33 cellular contexts compared by ENCODE assay signal in genomic region chr13:51168623-51169022, GRCh38. TPM values are rescaled to one million over a fixed set of nuclear protein-coding genes. Genes with fewer than 3 reads are reported as not detected.
"Had no signal": no experiment of that assay in that cellular context is flagged by ENCODE, and none has a peak within 500 bp of the region (broad histone marks: within the 10 kb centered on the region; RNA-seq: fewer than 3 reads in every experiment).

No MANE protein-coding gene starts in this region.

- H3K27me3 ChIP-seq: ascending aorta, body of pancreas, Peyer's patch, SJCRH30 had no signal

- H3K4me1 ChIP-seq: ascending aorta, body of pancreas, Peyer's patch, SJCRH30 had no signal

- H3K4me3 Mint-ChIP-seq: activated B cell treated with CpG ODN at 0.5 μM for 24 hours; activated CD4-positive, alpha-beta T cell treated with anti-CD3 and anti-CD28 coated beads, Interleukin-2, amount 10 ng/mL, durations not matched to agents 24 days and 14 days; activated naive CD8-positive, alpha-beta T cell treated with anti-CD3 and anti-CD28 coated beads, Interleukin-2, amount 50 U/mL, for 24 hours; activated T-cell treated with anti-CD3 and anti-CD28 coated beads, Interleukin-2, amount 50 U/mL, for 4 hours; T-helper 1 cell treated with Interleukin-12 subunit alpha and Interleukin-12 subunit beta and Interleukin-4 antibody, amounts not matched to agents 30 μg/mL and 1 μg/mL, for 36 hours had no signal

- H3K4me1 Mint-ChIP-seq: activated B cell treated with CpG ODN at 0.5 μM for 24 hours; activated CD4-positive, alpha-beta T cell treated with anti-CD3 and anti-CD28 coated beads, Interleukin-2, amount 10 ng/mL, durations not matched to agents 24 days and 14 days; activated naive CD8-positive, alpha-beta T cell treated with anti-CD3 and anti-CD28 coated beads, Interleukin-2, amount 50 U/mL, for 24 hours had no signal

- H3K4me3 ChIP-seq: ascending aorta, body of pancreas, Peyer's patch, SJCRH30 had no signal

- H3K27ac ChIP-seq: ascending aorta, body of pancreas, Peyer's patch, RWPE1, SJCRH30 had no signal

- H3K36me3 Mint-ChIP-seq: activated naive CD4-positive, alpha-beta T cell treated with anti-CD3 and anti-CD28 coated beads, Interleukin-2, amount 50 U/mL, for 72 hours had no signal

- H3K36me3 ChIP-seq: ascending aorta, Peyer's patch, SJCRH30 had no signal

- H3K9me3 ChIP-seq: ascending aorta, body of pancreas, Peyer's patch, SJCRH30 had no signal

- H3K9me3 Mint-ChIP-seq: activated B cell treated with CpG ODN at 0.5 μM for 24 hours; activated CD4-positive, alpha-beta T cell treated with anti-CD3 and anti-CD28 coated beads, Interleukin-2, amount 10 ng/mL, durations not matched to agents 24 days and 14 days; activated naive CD8-positive, alpha-beta T cell treated with anti-CD3 and anti-CD28 coated beads, Interleukin-2, amount 50 U/mL, for 24 hours; activated T-cell treated with anti-CD3 and anti-CD28 coated beads, Interleukin-2, amount 50 U/mL, for 4 hours; T-helper 1 cell treated with Interleukin-12 subunit alpha and Interleukin-12 subunit beta and Interleukin-4 antibody, amounts not matched to agents 30 μg/mL and 1 μg/mL, for 36 hours had no signal

- H3K27ac Mint-ChIP-seq: activated B cell treated with CpG ODN at 0.5 μM for 24 hours; activated CD4-positive, alpha-beta T cell treated with anti-CD3 and anti-CD28 coated beads, Interleukin-2, amount 10 ng/mL, durations not matched to agents 24 days and 14 days; activated naive CD4-positive, alpha-beta T cell treated with anti-CD3 and anti-CD28 coated beads, Interleukin-2, amount 50 U/mL, for 72 hours; activated naive CD8-positive, alpha-beta T cell treated with anti-CD3 and anti-CD28 coated beads, Interleukin-2, amount 50 U/mL, for 24 hours; T-helper 1 cell treated with Interleukin-12 subunit alpha and Interleukin-12 subunit beta and Interleukin-4 antibody, amounts not matched to agents 30 μg/mL and 1 μg/mL, for 36 hours had no signal

- ATAC-seq: activated naive CD4-positive, alpha-beta T cell treated with anti-CD3 and anti-CD28 coated beads, Interleukin-2, amount 50 U/mL, for 72 hours; activated naive CD8-positive, alpha-beta T cell treated with anti-CD3 and anti-CD28 coated beads, Interleukin-2, amount 50 U/mL, for 24 hours; activated T-cell treated with anti-CD3 and anti-CD28 coated beads, Interleukin-2, amount 50 U/mL, for 4 hours; body of pancreas; SK-N-SH treated with all-trans-retinoic acid at 6 μM for 48 hours had no signal

- DNase-seq: activated B cell treated with CpG ODN at 0.5 μM for 24 hours; activated CD4-positive, alpha-beta T cell treated with anti-CD3 and anti-CD28 coated beads for 1 hour; activated CD4-positive, alpha-beta T cell treated with anti-CD3 and anti-CD28 coated beads, Interleukin-2, amount 10 ng/mL, durations not matched to agents 24 days and 14 days; activated CD4-positive, alpha-beta T cell treated with anti-CD3 and anti-CD28 coated beads, Interleukin-2, amount 50 U/mL, for 48 hours; activated CD8-positive, alpha-beta memory T cell treated with anti-CD3 and anti-CD28 coated beads for 24 hours; activated effector memory CD4-positive, alpha-beta T cell treated with anti-CD3 and anti-CD28 coated beads, Interleukin-2, amount 50 U/mL, for 16 hours; activated naive CD4-positive, alpha-beta T cell treated with Interleukin-2 at 50 U/mL for 16 hours; activated naive CD8-positive, alpha-beta T cell treated with anti-CD3 and anti-CD28 coated beads, Interleukin-2, amount 50 U/mL, for 24 hours; activated T-cell treated with anti-CD3 and anti-CD28 coated beads, Interleukin-2, amount 50 U/mL, for 4 hours; amniotic stem cell; body of pancreas; central memory CD4-positive, alpha-beta T cell; NCI-H1048; NCI-H1694; NCI-H2029; NCI-H2107; NCI-H2171 treated with DMSO at 0.1 percent for 48 hours; NCI-H226; NCI-H774; NK-92 treated with Interleukin-12 subunit alpha and Interleukin-12 subunit beta, amount 100 ng/mL, for 24 hours; Peyer's patch; Right ventricle myocardium superior; SJCRH30; SW 1271; T-helper 9 cell had no signal

RNA-seq across cellular contexts. Expression of gene FAM124A, which starts 53.6 kb away (rescaled TPM):
- total RNA-seq: activated B cell treated with CpG ODN at 0.5 μM for 24 hours, bronchial epithelial cell, LHCN-M2 had no signal

RNA-seq across cellular contexts. Expression of gene C13orf42, which starts 57.5 kb away (rescaled TPM):
- total RNA-seq: activated B cell treated with CpG ODN at 0.5 μM for 24 hours; activated CD4-positive, alpha-beta T cell treated with anti-CD3 and anti-CD28 coated beads, Interleukin-2, amount 10 ng/mL, durations not matched to agents 24 days and 14 days; activated naive CD4-positive, alpha-beta T cell treated with anti-CD3 and anti-CD28 coated beads, Interleukin-2, amount 50 U/mL, for 72 hours; activated T-cell treated with anti-CD3 and anti-CD28 coated beads, Interleukin-2, amount 50 U/mL, for 4 hours; ascending aorta; body of pancreas; bronchial epithelial cell; LHCN-M2; M059J; Peyer's patch; Right ventricle myocardium superior; SJCRH30 had no signal
